In the genomic region with DNA sequence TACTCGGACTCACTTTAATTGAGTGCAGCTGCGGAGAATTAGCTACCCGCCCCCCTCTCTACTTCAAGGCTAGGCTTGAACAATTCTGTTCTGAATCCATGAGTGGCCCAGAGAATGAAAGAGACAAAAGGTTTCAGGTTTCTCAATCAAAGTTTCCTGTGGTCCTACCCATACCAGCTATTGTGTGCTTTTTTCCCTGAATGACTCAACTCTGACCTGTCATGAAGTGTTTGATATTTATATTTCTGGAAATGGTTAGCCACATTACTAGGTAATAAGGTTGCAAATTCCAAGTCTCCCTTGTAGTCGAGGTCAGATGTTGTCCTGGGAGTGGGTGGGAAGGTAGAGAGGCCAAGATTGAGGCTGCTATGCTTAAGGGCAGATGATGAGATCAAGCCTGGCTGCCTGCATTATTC, we compare ENCODE assay signal across 8 cellular contexts.
DNase-seq lines count a peak whose midpoint lies in the region; ATAC-seq lines count a peak whose summit lies in the region.

No MANE protein-coding gene starts in this region.

- intact Hi-C loops in activated naive CD4-positive, alpha-beta T cell treated with anti-CD3 and anti-CD28 coated beads for 36 hours (cut with micrococcal nuclease) = loop anchor here (5.0 to 10.0 kb wide), 2 partner anchors 412 to 535 kb away; no protein-coding TSS in a partner anchor

- H3K4me1 Mint-ChIP-seq in T-helper 2 cell treated with Interferon-gamma antibody and Interleukin-4, amounts not matched to agents 5 μg/mL and 100 μg/mL, for 36 hours (ENCODE audit: low read depth) = peaks cover 29% of the 10 kb centered on the region
- H3K4me1 Mint-ChIP-seq in activated naive CD4-positive, alpha-beta T cell treated with anti-CD3 and anti-CD28 coated beads for 36 hours (ENCODE audit: low read depth) = peaks cover 28% of the 10 kb centered on the region

- H3K27ac Mint-ChIP-seq in T-helper 2 cell treated with Interferon-gamma antibody and Interleukin-4, amounts not matched to agents 5 μg/mL and 100 μg/mL, for 36 hours = no peak overlapping the region
- no peak overlapping the region for H3K27ac Mint-ChIP-seq in activated naive CD4-positive, alpha-beta T cell treated with anti-CD3 and anti-CD28 coated beads for 36 hours

- H3K36me3 Mint-ChIP-seq in T-helper 2 cell treated with Interferon-gamma antibody and Interleukin-4, amounts not matched to agents 5 μg/mL and 100 μg/mL, for 36 hours (ENCODE audit: low read depth) = no peaks in the 10 kb centered on the region
- no peaks in the 10 kb centered on the region for H3K36me3 Mint-ChIP-seq in activated naive CD4-positive, alpha-beta T cell treated with anti-CD3 and anti-CD28 coated beads for 36 hours (ENCODE audit: low read depth)

- CTCF ChIA-PET in activated naive CD4-positive, alpha-beta T cell treated with anti-CD3 and anti-CD28 coated beads for 36 hours (lab: Charles Lee) = no interaction called here

- peaks cover 5% of the 10 kb centered on the region for H3K9me3 Mint-ChIP-seq in T-helper 2 cell treated with Interferon-gamma antibody and Interleukin-4, amounts not matched to agents 5 μg/mL and 100 μg/mL, for 36 hours
- H3K9me3 Mint-ChIP-seq in activated naive CD4-positive, alpha-beta T cell treated with anti-CD3 and anti-CD28 coated beads for 36 hours = peaks cover 6% of the 10 kb centered on the region

- peak overlapping the region; percentile 5 for H3K4me3 Mint-ChIP-seq in T-helper 2 cell treated with Interferon-gamma antibody and Interleukin-4, amounts not matched to agents 5 μg/mL and 100 μg/mL, for 36 hours
- H3K4me3 Mint-ChIP-seq in activated naive CD4-positive, alpha-beta T cell treated with anti-CD3 and anti-CD28 coated beads for 36 hours = no peak overlapping the region

- ATAC-seq in GM21528 (IDR thresholded peaks at IDR 0.05; ENCODE audit: low FRiP score, unreplicated experiment) = peak; percentile 58

- DNase-seq in ELR (ENCODE audit: low read depth) = peak; percentile 63
- DNase-seq in HS-27A (ENCODE audit: low read depth) = peak; percentile 31
- DNase-seq in T-helper 2 cell treated with Interferon-gamma antibody and Interleukin-4, amounts not matched to agents 5 μg/mL and 100 μg/mL, for 36 hours (ENCODE audit: low spot score) = peak; percentile 10
- DNase-seq in kidney tubule cell (ENCODE audit: low spot score) = peak; percentile 98
- no peak for DNase-seq in activated effector memory CD4-positive, alpha-beta T cell treated with Interleukin-2 at 50 U/mL for 16 hours
- DNase-seq in activated effector memory CD4-positive, alpha-beta T cell treated with anti-CD3 and anti-CD28 coated beads, Interleukin-2, amount 50 U/mL, for 16 hours = no peak
- DNase-seq in activated naive CD4-positive, alpha-beta T cell treated with anti-CD3 and anti-CD28 coated beads for 36 hours = no peak

- H3K27me3 Mint-ChIP-seq in T-helper 2 cell treated with Interferon-gamma antibody and Interleukin-4, amounts not matched to agents 5 μg/mL and 100 μg/mL, for 36 hours (ENCODE audit: low read depth) = no peaks in the 10 kb centered on the region
- H3K27me3 Mint-ChIP-seq in activated naive CD4-positive, alpha-beta T cell treated with anti-CD3 and anti-CD28 coated beads for 36 hours (ENCODE audit: low read depth) = no peaks in the 10 kb centered on the region

Comparison
In these comparisons a context has a peak if more than half of its experiments do, and no peak if none do; other contexts are left out.
1. DNase-seq: peak in ELR (single experiment), HS-27A (single experiment), T-helper 2 cell treated with Interferon-gamma antibody and Interleukin-4, amounts not matched to agents 5 μg/mL and 100 μg/mL, for 36 hours (single experiment) and kidney tubule cell (single experiment); none in activated effector memory CD4-positive, alpha-beta T cell treated with Interleukin-2 at 50 U/mL for 16 hours (single experiment), activated effector memory CD4-positive, alpha-beta T cell treated with anti-CD3 and anti-CD28 coated beads, Interleukin-2, amount 50 U/mL, for 16 hours (single experiment) and activated naive CD4-positive, alpha-beta T cell treated with anti-CD3 and anti-CD28 coated beads for 36 hours (single experiment).